21 cellular contexts compared by ENCODE assay signal in genomic region chr2:187505064-187505672, GRCh38. TPM values are rescaled to one million over a fixed set of nuclear protein-coding genes. Genes with fewer than 3 reads are reported as not detected.
"Had no signal": no experiment of that assay in that cellular context is flagged by ENCODE, and none has a peak within 500 bp of the region (broad histone marks: within the 10 kb centered on the region; RNA-seq: fewer than 3 reads in every experiment).

No MANE protein-coding gene starts in this region.

- H3K9me3 Mint-ChIP-seq: activated B cell treated with CpG ODN at 0.5 μM for 24 hours; activated CD4-positive, alpha-beta memory T cell treated with anti-CD3 and anti-CD28 coated beads, Interleukin-2, amount 10 ng/mL, durations not matched to agents 7 days and 5 days; activated naive CD8-positive, alpha-beta T cell treated with anti-CD3 and anti-CD28 coated beads, Interleukin-2, amount 50 U/mL, for 24 hours; activated T-cell treated with anti-CD3 and anti-CD28 coated beads, Interleukin-2, amount 50 U/mL, for 24 hours; activated T-helper 2 cell treated with anti-CD3 and anti-CD28 coated beads, Interferon-gamma antibody, Interleukin-2, Interleukin-4, amounts not matched to agents 10 μg/mL and 5 μg/mL and 100 μg/mL, durations not matched to agents 14 hours and 24 hours and 36 hours; stimulated activated naive CD8-positive, alpha-beta T cell treated with anti-CD3 and anti-CD28 coated beads, Interleukin-15, amount 100 ng/mL, for 72 hours had no signal

- H3K27ac Mint-ChIP-seq: activated B cell treated with CpG ODN at 0.5 μM for 24 hours; activated CD4-positive, alpha-beta memory T cell treated with anti-CD3 and anti-CD28 coated beads, Interleukin-2, amount 10 ng/mL, durations not matched to agents 7 days and 5 days; activated naive CD8-positive, alpha-beta T cell treated with anti-CD3 and anti-CD28 coated beads, Interleukin-2, amount 50 U/mL, for 24 hours; activated T-cell treated with anti-CD3 and anti-CD28 coated beads, Interleukin-2, amount 50 U/mL, for 24 hours; activated T-helper 2 cell treated with anti-CD3 and anti-CD28 coated beads, Interferon-gamma antibody, Interleukin-2, Interleukin-4, amounts not matched to agents 10 μg/mL and 5 μg/mL and 100 μg/mL, durations not matched to agents 14 hours and 24 hours and 36 hours; endodermal cell; stimulated activated naive CD8-positive, alpha-beta T cell treated with anti-CD3 and anti-CD28 coated beads, Interleukin-15, amount 100 ng/mL, for 72 hours had no signal

- H3K4me3 Mint-ChIP-seq: activated B cell treated with CpG ODN at 0.5 μM for 24 hours; activated CD4-positive, alpha-beta memory T cell treated with anti-CD3 and anti-CD28 coated beads, Interleukin-2, amount 10 ng/mL, durations not matched to agents 7 days and 5 days; activated naive CD8-positive, alpha-beta T cell treated with anti-CD3 and anti-CD28 coated beads, Interleukin-2, amount 50 U/mL, for 24 hours; activated T-cell treated with anti-CD3 and anti-CD28 coated beads, Interleukin-2, amount 50 U/mL, for 24 hours; central memory CD8-positive, alpha-beta T cell; nephron; stimulated activated naive CD8-positive, alpha-beta T cell treated with anti-CD3 and anti-CD28 coated beads, Interleukin-15, amount 100 ng/mL, for 72 hours had no signal

- ATAC-seq: activated naive CD8-positive, alpha-beta T cell treated with anti-CD3 and anti-CD28 coated beads, Interleukin-2, amount 50 U/mL, for 24 hours; left lung; psoas muscle; right cardiac atrium; stimulated activated naive CD8-positive, alpha-beta T cell treated with anti-CD3 and anti-CD28 coated beads, Interleukin-15, amount 100 ng/mL, for 72 hours had no signal

- H3K4me1 Mint-ChIP-seq: activated B cell treated with CpG ODN at 0.5 μM for 24 hours; activated CD4-positive, alpha-beta memory T cell treated with anti-CD3 and anti-CD28 coated beads, Interleukin-2, amount 10 ng/mL, durations not matched to agents 7 days and 5 days; central memory CD8-positive, alpha-beta T cell had no signal

- H3K36me3 ChIP-seq: colonic mucosa, left lung had no signal

- H3K27ac ChIP-seq: colonic mucosa, psoas muscle had no signal

- H3K27me3 ChIP-seq: colonic mucosa, left lung had no signal

- H3K4me1 ChIP-seq: colonic mucosa had no signal

- H3K9me3 ChIP-seq: colonic mucosa, psoas muscle had no signal

- DNase-seq: activated B cell treated with CpG ODN at 0.5 μM for 24 hours; activated CD4-positive, alpha-beta memory T cell treated with anti-CD3 and anti-CD28 coated beads, Interleukin-2, amount 10 ng/mL, durations not matched to agents 7 days and 5 days; activated CD4-positive, alpha-beta T cell treated with anti-CD3 and anti-CD28 coated beads for 4 hours; activated naive CD4-positive, alpha-beta T cell treated with Interleukin-2 at 50 U/mL for 16 hours; activated naive CD8-positive, alpha-beta T cell treated with anti-CD3 and anti-CD28 coated beads, Interleukin-2, amount 50 U/mL, for 24 hours; activated T-cell treated with anti-CD3 and anti-CD28 coated beads, Interleukin-2, amount 50 U/mL, for 24 hours; anterior cingulate cortex; colonic mucosa; endodermal cell; hypothalamus; kidney; left lung; midbrain; psoas muscle; right cardiac atrium; stimulated activated naive CD8-positive, alpha-beta T cell treated with anti-CD3 and anti-CD28 coated beads, Interleukin-15, amount 100 ng/mL, for 72 hours had no signal

- H3K27me3 Mint-ChIP-seq: activated B cell treated with CpG ODN at 0.5 μM for 24 hours; central memory CD8-positive, alpha-beta T cell; type B pancreatic cell had no signal

- H3K4me3 ChIP-seq: colonic mucosa, left lung, psoas muscle, skin epidermis had no signal

RNA-seq across cellular contexts. Expression of gene TFPI, which starts 49.1 kb away (rescaled TPM):
- total RNA-seq: activated B cell treated with CpG ODN at 0.5 μM for 24 hours; activated CD4-positive, alpha-beta memory T cell treated with anti-CD3 and anti-CD28 coated beads, Interleukin-2, amount 10 ng/mL, durations not matched to agents 7 days and 5 days had no signal
